8 cellular contexts compared by ENCODE assay signal in the genomic region with DNA sequence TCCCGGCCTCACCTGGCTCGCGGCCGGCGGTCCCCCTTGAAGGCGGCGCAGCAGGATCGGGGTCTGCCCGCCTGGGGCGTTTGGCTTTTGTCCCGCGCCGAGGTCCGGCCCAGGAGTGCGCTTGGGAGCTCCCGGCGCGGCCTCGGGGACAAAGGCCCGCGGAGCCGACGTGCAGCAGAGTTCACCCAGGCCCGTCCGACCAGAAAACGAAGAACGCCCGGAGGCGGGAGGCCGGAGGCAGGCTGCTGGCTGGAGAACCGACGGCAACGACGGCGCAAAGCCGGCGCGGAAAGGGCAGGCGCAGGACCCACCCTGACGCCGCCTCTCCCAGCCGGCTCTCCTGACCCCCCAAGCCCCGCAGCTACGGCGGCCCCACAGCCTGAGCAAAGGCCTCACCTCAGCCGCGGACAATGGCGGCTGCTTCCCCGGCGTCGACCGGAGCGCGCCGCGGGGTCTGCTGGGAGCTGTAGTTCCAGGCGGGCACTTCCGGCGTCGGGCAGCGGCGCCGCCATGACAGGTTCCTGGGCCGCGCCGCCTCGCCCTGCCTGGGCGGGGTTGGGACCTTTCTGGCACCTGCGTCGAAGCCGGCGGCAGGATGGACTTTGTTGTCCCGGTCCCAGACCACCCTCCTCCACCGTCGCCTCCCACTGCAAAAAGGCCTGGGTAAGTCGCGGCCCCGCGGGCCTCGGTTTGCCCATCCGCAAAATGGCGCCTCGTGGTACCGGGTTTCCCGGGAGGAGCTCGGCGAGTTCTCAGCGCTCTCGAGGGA. TPM values are rescaled to one million over a fixed set of nuclear protein-coding genes. Genes with fewer than 3 reads are reported as not detected.
DNase-seq lines count a peak whose midpoint lies in the region; ATAC-seq and TF ChIP-seq lines count a peak whose summit lies in the region.

TSS of gene ZNF606 (minus strand) at position 437 of the 769 bp plus-strand sequence. CDS start 1,501 bp downstream, outside the sequence.

- peaks cover 4% of the 10 kb centered on the region in 2 donors for H3K4me1 ChIP-seq in neuronal stem cell (ENCODE audit: control insufficient read depth in 2 of 2, insufficient read depth in 1 of 2, low read depth in 1 of 2, low read length in 2 of 2)

- peak within 1 kb of the TSS; percentile 84 for H4K8ac ChIP-seq in neuronal stem cell (ENCODE audit: low read depth, low read length)

- H2BK120ac ChIP-seq in neuronal stem cell (ENCODE audit: low read depth, low read length): peak within 1 kb of the TSS; percentile 18

- H3K4me3 ChIP-seq in neuronal stem cell (ENCODE audit: low read length in 2 of 2): peak within 1 kb of the TSS; percentile 88 to 96

- H3K27me3 ChIP-seq in neuronal stem cell (ENCODE audit: control insufficient read depth in 3 of 3, insufficient read depth in 3 of 3, low read depth in 1 of 3, low read length in 3 of 3): no peaks in the 10 kb centered on the region

- TF ChIP-seq EP300 in Ishikawa (IDR thresholded peaks at IDR 0.05; ENCODE audit: borderline replicate concordance): no peak

- H2BK12ac ChIP-seq in neuronal stem cell (ENCODE audit: low read length): no peak within 1 kb of the TSS

- WGBS in neuronal stem cell (ENCODE audit: extremely low coverage in 2 of 2, insufficient read length in 2 of 2, insufficient replicate concordance in 1 of 2), 2 donors: no CpG with 5 or more reads among the region's 89 CpGs

- H3K4ac ChIP-seq in neuronal stem cell (ENCODE audit: low read length): peak within 1 kb of the TSS; percentile 81

- peak within 1 kb of the TSS; percentile 97 for H3K18ac ChIP-seq in neuronal stem cell (ENCODE audit: low read length)

- peak; percentile 71 for DNase-seq in DMS153 (lab: John Stamatoyannopoulos, UW)
- peak; percentile 60 for DNase-seq in SHP77 treated with DMSO at 0.1 percent for 48 hours (lab: John Stamatoyannopoulos, UW)
- peak; percentile 57 to 76 (median 70) for DNase-seq in activated naive CD4-positive, alpha-beta T cell (lab: John Stamatoyannopoulos, UW)
- peak; percentile 76 for DNase-seq in foreskin melanocyte
- peak; percentile 85 for DNase-seq in neuronal stem cell (ENCODE audit: low spot score)
- peak; percentile 74 for DNase-seq in stromal cell of bone marrow (ENCODE audit: low read depth)

- H2BK15ac ChIP-seq in neuronal stem cell (ENCODE audit: low read length): peak within 1 kb of the TSS; percentile 71

- peak within 1 kb of the TSS; percentile 95 for H2AK5ac ChIP-seq in neuronal stem cell (ENCODE audit: low read depth, low read length)

- peak within 1 kb of the TSS; percentile 93 for H3K9ac ChIP-seq in neuronal stem cell (ENCODE audit: low read depth, low read length, poor library complexity)

- H3K4me2 ChIP-seq in neuronal stem cell (ENCODE audit: insufficient read depth, low read length, poor library complexity, severe bottlenecking): peak within 1 kb of the TSS; percentile 77

- peak within 1 kb of the TSS; percentile 77 for H3K27ac ChIP-seq in neuronal stem cell (replicated peaks; ENCODE audit: low read length)

- peak within 1 kb of the TSS; percentile 77 for H3K14ac ChIP-seq in neuronal stem cell (ENCODE audit: low read length)

- TF ChIP-seq RAD21 in Ishikawa (IDR thresholded peaks at IDR 0.05; ENCODE audit: low read depth): no peak

- peak within 1 kb of the TSS; percentile 87 for H3K23ac ChIP-seq in neuronal stem cell (ENCODE audit: low read depth, low read length, poor library complexity)

- H2AFZ ChIP-seq in neuronal stem cell (ENCODE audit: low read length): peak within 1 kb of the TSS; percentile 94

- peak within 1 kb of the TSS; percentile 38 for H4K91ac ChIP-seq in neuronal stem cell (ENCODE audit: low read depth, low read length, poor library complexity)

- peaks cover 50 to 87% of the 10 kb centered on the region in 2 donors for H3K9me3 ChIP-seq in neuronal stem cell (replicated peaks in 1 of 2; ENCODE audit: control insufficient read depth in 2 of 2, insufficient read depth in 1 of 2, low read depth in 1 of 2, low read length in 2 of 2)

- peaks cover 12% of the 10 kb centered on the region for H3K79me1 ChIP-seq in neuronal stem cell (ENCODE audit: low read depth, low read length)

- peak within 1 kb of the TSS; percentile 71 for H2BK5ac ChIP-seq in neuronal stem cell (ENCODE audit: low read length)

- ATAC-seq in GM21529 (IDR thresholded peaks at IDR 0.05; ENCODE audit: unreplicated experiment): peak; percentile 96

- peaks cover 43 to 80% of the 10 kb centered on the region in 2 donors for H3K36me3 ChIP-seq in neuronal stem cell (replicated peaks in 1 of 2; ENCODE audit: control insufficient read depth in 2 of 2, insufficient read depth in 2 of 2, low read length in 2 of 2)

TF ChIP-seq in Ishikawa, 13 proteins besides CTCF, POLR2A, EP300 and RAD21:
- TF ChIP-seq TAF1 (IDR thresholded peaks at IDR 0.05; ENCODE audit: low read depth) (peak; percentile 67), CREB1 (IDR thresholded peaks at IDR 0.05; ENCODE audit: low read depth) (peak; percentile 49; the same call in 1 of the 2 replicates), TEAD4 (IDR thresholded peaks at IDR 0.05) (no peak), NFIC (IDR thresholded peaks at IDR 0.05) (no peak), EGR1 (IDR thresholded peaks at IDR 0.05) (no peak), ZBTB7A (IDR thresholded peaks at IDR 0.05; ENCODE audit: low read depth) (no peak), TCF12 (IDR thresholded peaks at IDR 0.05; ENCODE audit: low read depth) (peak; percentile 56; the same call in 1 of the 2 replicates), CEBPB (IDR thresholded peaks at IDR 0.05) (no peak), REST (IDR thresholded peaks at IDR 0.05; ENCODE audit: low read depth) (no peak), YY1 (IDR thresholded peaks at IDR 0.05; ENCODE audit: low read depth) (peak; percentile 96), FOXM1 (IDR thresholded peaks at IDR 0.05; ENCODE audit: borderline replicate concordance, low read depth) (no peak)
- TF ChIP-seq, protein P1, sequence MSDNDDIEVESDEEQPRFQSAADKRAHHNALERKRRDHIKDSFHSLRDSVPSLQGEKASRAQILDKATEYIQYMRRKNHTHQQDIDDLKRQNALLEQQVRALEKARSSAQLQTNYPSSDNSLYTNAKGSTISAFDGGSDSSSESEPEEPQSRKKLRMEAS (IDR thresholded peaks at IDR 0.05): no peak; the same call in none of the 2 replicates
- TF ChIP-seq, protein P2, sequence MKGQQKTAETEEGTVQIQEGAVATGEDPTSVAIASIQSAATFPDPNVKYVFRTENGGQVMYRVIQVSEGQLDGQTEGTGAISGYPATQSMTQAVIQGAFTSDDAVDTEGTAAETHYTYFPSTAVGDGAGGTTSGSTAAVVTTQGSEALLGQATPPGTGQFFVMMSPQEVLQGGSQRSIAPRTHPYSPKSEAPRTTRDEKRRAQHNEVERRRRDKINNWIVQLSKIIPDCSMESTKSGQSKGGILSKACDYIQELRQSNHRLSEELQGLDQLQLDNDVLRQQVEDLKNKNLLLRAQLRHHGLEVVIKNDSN (IDR thresholded peaks at IDR 0.05): no peak

RNA-seq across cellular contexts. Expression of gene ZNF606, which starts in this region (rescaled TPM):
- 24.8 TPM for polyA plus RNA-seq in neuronal stem cell (2013, experiment 1 of 2)
- polyA plus RNA-seq in neuronal stem cell (2013, experiment 2 of 2): 24.2 TPM

Comparison
In these comparisons a context has a peak if more than half of its experiments do, and no peak if none do; other contexts are left out.
1. Peak in every context shown above with its lines: DNase-seq, ATAC-seq, H3K4me3 ChIP-seq and H3K27ac ChIP-seq.